Comparison of ENCODE assay signal across 37 cellular contexts in genomic region chr4:18540349-18540748, GRCh38.
DNase-seq lines count a peak whose midpoint lies in the region; ATAC-seq, FAIRE-seq and TF ChIP-seq lines count a peak whose summit lies in the region.
"Had no signal": no experiment of that assay in that cellular context is flagged by ENCODE, and none has a peak within 500 bp of the region (broad histone marks: within the 10 kb centered on the region; RNA-seq: fewer than 3 reads in every experiment).

No MANE protein-coding gene starts in this region.

- peaks cover 4% of the 10 kb centered on the region for H3K9me3 Mint-ChIP-seq in endothelial cell (ENCODE audit: unreplicated experiment)
- no peaks in the 10 kb centered on the region for H3K9me3 Mint-ChIP-seq in nephron progenitor cell
- H3K9me3 Mint-ChIP-seq: CD4-positive, alpha-beta T cell; CD8-positive, alpha-beta T cell had no signal

- H3K27me3 Mint-ChIP-seq in endothelial cell (ENCODE audit: unreplicated experiment) (no peaks in the 10 kb centered on the region), nephron progenitor cell (ENCODE audit: low read depth, poor library complexity) (peaks cover 5% of the 10 kb centered on the region)
- H3K27me3 Mint-ChIP-seq: B cell; CD4-positive, CD25-positive, alpha-beta regulatory T cell had no signal

- intact Hi-C loops in endothelial cell of umbilical vein (cut with micrococcal nuclease): loop anchor here (2.0 kb wide), 2 partner anchors 28 to 520 kb away; partner anchors contain the start of gene LCORL

- H3K9me1 ChIP-seq in endothelial cell of umbilical vein (replicated peaks; ENCODE audit: control insufficient read depth, extremely low read depth, insufficient read depth, low read length): no peaks in the 10 kb centered on the region

- H3K36me3 ChIP-seq in endothelial cell of umbilical vein (ENCODE audit: control insufficient read depth in 2 of 2, extremely low read depth in 1 of 2, insufficient read depth in 2 of 2, low read length in 2 of 2): no peaks in the 10 kb centered on the region
- H3K36me3 ChIP-seq: BE2C; BLaER1; BLaER1 treated with 17β-estradiol and CSF1 and Interleukin-3, amounts not matched to agents 10 nM and 100 nM had no signal

- no peaks in the 10 kb centered on the region for H3K27me3 ChIP-seq in endothelial cell of umbilical vein (ENCODE audit: control insufficient read depth in 2 of 2, insufficient read depth in 2 of 2, low read length in 2 of 2)
- H3K27me3 ChIP-seq: BE2C; BLaER1; BLaER1 treated with 17β-estradiol and CSF1 and Interleukin-3, amounts not matched to agents 10 nM and 100 nM had no signal

- POLR2A ChIA-PET in endothelial cell of umbilical vein (lab: Charles Lee): no interaction called here

- ATAC-seq in GM21619 (IDR thresholded peaks at IDR 0.05; ENCODE audit: unreplicated experiment): no peak
- ATAC-seq: A549; CD8-positive, alpha-beta T cell had no signal

- TF ChIP-seq POLR2A in endothelial cell of umbilical vein (IDR thresholded peaks at IDR 0.05; ENCODE audit: low read depth, low read length): no peak

- H3K4me3 ChIP-seq in endothelial cell of umbilical vein (replicated peaks in 1 of 3; ENCODE audit: insufficient read depth in 1 of 3, low read depth in 1 of 3, low read length in 3 of 3): no peak overlapping the region
- H3K4me3 ChIP-seq: A549; BLaER1; BLaER1 treated with 17β-estradiol and CSF1 and Interleukin-3, amounts not matched to agents 10 nM and 100 nM had no signal

- no peak for TF ChIP-seq CTCF in endothelial cell (IDR thresholded peaks at IDR 0.05; ENCODE audit: unreplicated experiment)
- TF ChIP-seq CTCF in endothelial cell of umbilical vein (IDR thresholded peaks at IDR 0.05; ENCODE audit: extremely low read depth in 1 of 2, insufficient read depth in 1 of 2, low read depth in 1 of 2, low read length in 2 of 2): no peak
- no peak for TF ChIP-seq CTCF in nephron progenitor cell (IDR thresholded peaks at IDR 0.05)

- no TSS peak for BruUV-seq in endothelial cell of umbilical vein (replicated peaks; lab: Mats Ljungman, UMichigan)

- H3K4me3 Mint-ChIP-seq in endothelial cell (ENCODE audit: unreplicated experiment) (no peak overlapping the region), nephron progenitor cell (no peak overlapping the region)
- H3K4me3 Mint-ChIP-seq: B cell; CD14-positive monocyte; CD4-positive, alpha-beta memory T cell; CD4-positive, alpha-beta T cell; CD4-positive, CD25-positive, alpha-beta regulatory T cell; CD8-positive, alpha-beta memory T cell; CD8-positive, alpha-beta T cell had no signal

- DNase-seq in dermis blood vessel endothelial cell (peak; percentile 54), endothelial cell (ENCODE audit: low spot score) (no peak), endothelial cell of umbilical vein (ENCODE audit: low read depth, low spot score) (peak; percentile 41), nephron progenitor cell (no peak), activated T-cell treated with anti-CD3 and anti-CD28 coated beads for 4 hours (no peak), HT-29 (ENCODE audit: low spot score) (no peak), GM03348 (ENCODE audit: low spot score) (no peak)
- DNase-seq: 8988T; ACHN; AML-193; BE2C; C1 segment of cervical spinal cord; Caco-2; Calu3; CD4-positive, alpha-beta memory T cell; CD4-positive, alpha-beta T cell; CD4-positive, CD25-positive, alpha-beta regulatory T cell; CD8-positive, alpha-beta memory T cell; CD8-positive, alpha-beta T cell; COR-L47; DMS 273 treated with DMSO at 0.1 percent for 48 hours; DMS153; DMS53; DMS79; DMS79 treated with DMSO at 0.1 percent for 48 hours; DND-41; EL had no signal

- CTCF ChIA-PET in endothelial cell of umbilical vein (lab: Charles Lee): interaction anchor here (0.8 to 1.0 kb wide), 2 partner anchors 28 to 30 kb away, joined by 3 to 5 read pairs; no protein-coding TSS in a partner anchor

- peaks cover 24% of the 10 kb centered on the region for H3K4me1 ChIP-seq in endothelial cell of umbilical vein (ENCODE audit: control insufficient read depth, extremely low read depth, insufficient read depth, low read length)
- H3K4me1 ChIP-seq: A549; BE2C; BLaER1; BLaER1 treated with 17β-estradiol and CSF1 and Interleukin-3, amounts not matched to agents 10 nM and 100 nM; Caco-2 had no signal

- peak; percentile 70 for FAIRE-seq in endothelial cell of umbilical vein (lab: Jason Lieb, UNC)
- FAIRE-seq: A204.1, A549, D721Med had no signal

- no peak overlapping the region for H3K9ac ChIP-seq in endothelial cell of umbilical vein (replicated peaks; ENCODE audit: extremely low read depth, insufficient read depth, low read length)
- H3K9ac ChIP-seq: BLaER1; BLaER1 treated with 17β-estradiol and CSF1 and Interleukin-3, amounts not matched to agents 10 nM and 100 nM had no signal

- H3K79me2 ChIP-seq in endothelial cell of umbilical vein (ENCODE audit: control insufficient read depth, insufficient read depth, low read length): no peaks in the 10 kb centered on the region

- no peaks in the 10 kb centered on the region for H4K20me1 ChIP-seq in endothelial cell of umbilical vein (replicated peaks; ENCODE audit: control insufficient read depth, extremely low read depth, insufficient read depth, low read length)
- H4K20me1 ChIP-seq: BLaER1; BLaER1 treated with 17β-estradiol and CSF1 and Interleukin-3, amounts not matched to agents 10 nM and 100 nM had no signal

- peak overlapping the region; percentile 60 for H3K27ac ChIP-seq in endothelial cell of umbilical vein (ENCODE audit: insufficient read depth, low read depth, low read length)
- H3K27ac ChIP-seq: 22Rv1; A549; BLaER1; BLaER1 treated with 17β-estradiol and CSF1 and Interleukin-3, amounts not matched to agents 10 nM and 100 nM; C4-2B had no signal

- no peaks in the 10 kb centered on the region for H3K9me3 ChIP-seq in endothelial cell of umbilical vein (replicated peaks; ENCODE audit: control insufficient read depth, insufficient read depth, low read length)
- H3K9me3 ChIP-seq: A549; BE2C; BLaER1; BLaER1 treated with 17β-estradiol and CSF1 and Interleukin-3, amounts not matched to agents 10 nM and 100 nM; Caco-2 had no signal

- H3K4me2 ChIP-seq in endothelial cell of umbilical vein (ENCODE audit: insufficient read depth, low read length): peak overlapping the region; percentile 53
- H3K4me2 ChIP-seq: A549; BLaER1; BLaER1 treated with 17β-estradiol and CSF1 and Interleukin-3, amounts not matched to agents 10 nM and 100 nM had no signal

- peak overlapping the region; percentile 79 for H2AFZ ChIP-seq in endothelial cell of umbilical vein (ENCODE audit: low read depth, low read length)

- dilution Hi-C loops in endothelial cell of umbilical vein (cut with MboI; ENCODE audit: extremely low pct_ligation_motif_present, low sequenced_read_pairs): no loop called here

- peak overlapping the region; percentile 86 for H3K27ac Mint-ChIP-seq in endothelial cell (ENCODE audit: unreplicated experiment)
- H3K27ac Mint-ChIP-seq in nephron progenitor cell: peak overlapping the region; percentile 18
- H3K27ac Mint-ChIP-seq: B cell; CD14-positive monocyte; CD4-positive, alpha-beta memory T cell; CD4-positive, alpha-beta T cell; CD4-positive, CD25-positive, alpha-beta regulatory T cell; CD8-positive, alpha-beta memory T cell; CD8-positive, alpha-beta T cell had no signal

- peaks cover 12% of the 10 kb centered on the region for H3K4me1 Mint-ChIP-seq in endothelial cell (ENCODE audit: unreplicated experiment)
- no peaks in the 10 kb centered on the region for H3K4me1 Mint-ChIP-seq in nephron progenitor cell
- H3K4me1 Mint-ChIP-seq: B cell; CD14-positive monocyte; CD4-positive, alpha-beta memory T cell; CD4-positive, CD25-positive, alpha-beta regulatory T cell; CD8-positive, alpha-beta memory T cell had no signal

- no peaks in the 10 kb centered on the region for H3K36me3 Mint-ChIP-seq in endothelial cell (ENCODE audit: low read depth, unreplicated experiment)
- no peaks in the 10 kb centered on the region for H3K36me3 Mint-ChIP-seq in nephron progenitor cell (ENCODE audit: low read depth)
- H3K36me3 Mint-ChIP-seq: CD14-positive monocyte; CD4-positive, alpha-beta memory T cell; CD4-positive, CD25-positive, alpha-beta regulatory T cell; CD8-positive, alpha-beta memory T cell; CD8-positive, alpha-beta T cell had no signal

TF ChIP-seq in endothelial cell of umbilical vein, 7 proteins besides CTCF, POLR2A, EP300 and RAD21:
- TF ChIP-seq EZH2 (IDR thresholded peaks at IDR 0.05; ENCODE audit: borderline replicate concordance, low read depth, low read length, severe bottlenecking) (no peak), JUN (IDR thresholded peaks at IDR 0.05; ENCODE audit: borderline replicate concordance, insufficient read depth, insufficient read length, low read depth) (peak; percentile 11), MYC (IDR thresholded peaks at IDR 0.05; ENCODE audit: low read depth, low read length) (no peak), POLR2AphosphoS5 (IDR thresholded peaks at IDR 0.05; ENCODE audit: insufficient read depth, low read depth, low read length) (no peak), MAX (IDR thresholded peaks at IDR 0.05; ENCODE audit: insufficient read depth, insufficient read length) (no peak), FOS (IDR thresholded peaks at IDR 0.05; ENCODE audit: borderline replicate concordance, insufficient read depth, low read length) (no peak), GATA2 (IDR thresholded peaks at IDR 0.05; ENCODE audit: insufficient read depth, insufficient read length, low read depth, low read length) (peak; percentile 73)

Comparison
In these comparisons a context has a peak if more than half of its experiments do, and no peak if none do; other contexts are left out.
1. DNase-seq: peak in dermis blood vessel endothelial cell (single experiment) and endothelial cell of umbilical vein (single experiment); none in endothelial cell (single experiment), nephron progenitor cell (single experiment), activated T-cell treated with anti-CD3 and anti-CD28 coated beads for 4 hours (single experiment), HT-29 (single experiment) and GM03348 (single experiment).